In genomic region chr6:27668442-27669275, GRCh38 we compare ENCODE assay signal across 1 cellular context.
TF ChIP-seq lines count a peak whose summit lies in the region.

No MANE protein-coding gene starts in this region.

TF ChIP-seq in HepG2, 621 proteins besides CTCF, POLR2A, EP300 and RAD21 (continued from another document and continues in another):
- TF ChIP-seq DMTF1 (CRISPR knock-in tag; IDR thresholded peaks at IDR 0.05) (no peak), THYN1 (CRISPR knock-in tag; IDR thresholded peaks at IDR 0.05; ENCODE audit: borderline replicate concordance, low read depth) (no peak), MTA1 (CRISPR knock-in tag; IDR thresholded peaks at IDR 0.05; ENCODE audit: borderline replicate concordance) (no peak), GLMP (CRISPR knock-in tag; IDR thresholded peaks at IDR 0.05; ENCODE audit: borderline replicate concordance) (no peak), NFE2 (CRISPR knock-in tag; IDR thresholded peaks at IDR 0.05) (no peak), KLF6 (CRISPR knock-in tag; IDR thresholded peaks at IDR 0.05) (no peak), ZNF274 (CRISPR knock-in tag; IDR thresholded peaks at IDR 0.05) (peak; percentile 63; the same call in 1 of the 2 replicates), ZNF572 (CRISPR knock-in tag; IDR thresholded peaks at IDR 0.05) (no peak), ATF1 (CRISPR knock-in tag; IDR thresholded peaks at IDR 0.05) (no peak), MBD4 (IDR thresholded peaks at IDR 0.05; ENCODE audit: borderline replicate concordance, low read length) (no peak), SRSF4 (IDR thresholded peaks at IDR 0.05; ENCODE audit: low read depth, low read length, poor library complexity, severe bottlenecking) (no peak), SAP130 (CRISPR knock-in tag; IDR thresholded peaks at IDR 0.05; ENCODE audit: low read depth) (peak; percentile 69), ETV6 (CRISPR knock-in tag; conservative IDR thresholded peaks at IDR 0.05) (no peak), ZNF563 (CRISPR knock-in tag; IDR thresholded peaks at IDR 0.05) (no peak), ZNF138 (CRISPR knock-in tag; IDR thresholded peaks at IDR 0.05; ENCODE audit: low read depth) (no peak), PCBP1 (IDR thresholded peaks at IDR 0.05; ENCODE audit: borderline replicate concordance, low read depth, low read length) (no peak), NR3C1 (CRISPR knock-in tag; IDR thresholded peaks at IDR 0.05) (no peak), ZNF577 (CRISPR knock-in tag; IDR thresholded peaks at IDR 0.05; ENCODE audit: borderline replicate concordance, low read depth) (no peak), MEF2D (CRISPR knock-in tag; IDR thresholded peaks at IDR 0.05) (no peak), ZNF777 (CRISPR knock-in tag; IDR thresholded peaks at IDR 0.05) (no peak), ZNF329 (CRISPR knock-in tag; IDR thresholded peaks at IDR 0.05; ENCODE audit: low read depth) (no peak), PLSCR1 (CRISPR knock-in tag; IDR thresholded peaks at IDR 0.05; ENCODE audit: borderline replicate concordance) (no peak), ZNF121 (CRISPR knock-in tag; IDR thresholded peaks at IDR 0.05) (no peak), RBAK (CRISPR knock-in tag; IDR thresholded peaks at IDR 0.05) (no peak), JUND (CRISPR knock-in tag; IDR thresholded peaks at IDR 0.05) (no peak), TBX3 (IDR thresholded peaks at IDR 0.05; ENCODE audit: borderline replicate concordance) (no peak), ZKSCAN5 (CRISPR knock-in tag; IDR thresholded peaks at IDR 0.05) (no peak), HNRNPH1 (optimal IDR thresholded peaks at IDR 0.05; ENCODE audit: low read depth, low read length) (no peak), SCMH1 (CRISPR knock-in tag; IDR thresholded peaks at IDR 0.05; ENCODE audit: borderline replicate concordance) (no peak), RBM39 (IDR thresholded peaks at IDR 0.05; ENCODE audit: low read depth, low read length, poor library complexity, severe bottlenecking) (no peak), TOPORS (CRISPR knock-in tag; IDR thresholded peaks at IDR 0.05) (0 out of 2 replicates have a peak, but pooled peaks have one; percentile 49), PLRG1 (conservative IDR thresholded peaks at IDR 0.05) (no peak), PHB2 (IDR thresholded peaks at IDR 0.05; ENCODE audit: partially characterized antibody) (no peak), POLR2AphosphoS5 (IDR thresholded peaks at IDR 0.05; ENCODE audit: low read depth, low read length) (no peak), MEIS1 (CRISPR knock-in tag; IDR thresholded peaks at IDR 0.05; ENCODE audit: borderline replicate concordance) (no peak), MLLT10 (CRISPR knock-in tag; IDR thresholded peaks at IDR 0.05) (no peak), ZMYM3 (CRISPR knock-in tag; IDR thresholded peaks at IDR 0.05) (peak; percentile 67; the same call in 1 of the 2 replicates), RFXANK (CRISPR knock-in tag; IDR thresholded peaks at IDR 0.05) (no peak), ZNF512B (CRISPR knock-in tag; IDR thresholded peaks at IDR 0.05; ENCODE audit: borderline replicate concordance) (peak; percentile 93; the same call in 1 of the 2 replicates), ZBTB3 (CRISPR knock-in tag; IDR thresholded peaks at IDR 0.05; ENCODE audit: borderline replicate concordance, low read depth) (no peak), PHF20 (CRISPR knock-in tag; IDR thresholded peaks at IDR 0.05) (no peak), EED (CRISPR knock-in tag; IDR thresholded peaks at IDR 0.05) (no peak), ZNF501 (CRISPR knock-in tag; IDR thresholded peaks at IDR 0.05) (peak; percentile 81; the same call in 1 of the 2 replicates), PRDM15 (CRISPR knock-in tag; IDR thresholded peaks at IDR 0.05) (no peak), CAMTA2 (CRISPR knock-in tag; IDR thresholded peaks at IDR 0.05; ENCODE audit: borderline replicate concordance) (no peak), GZF1 (CRISPR knock-in tag; IDR thresholded peaks at IDR 0.05) (peak; percentile 39; the same call in 1 of the 2 replicates), ZNF839 (CRISPR knock-in tag; IDR thresholded peaks at IDR 0.05; ENCODE audit: borderline replicate concordance) (no peak), GMEB1 (CRISPR knock-in tag; IDR thresholded peaks at IDR 0.05; ENCODE audit: borderline replicate concordance) (peak; percentile 46; the same call in 1 of the 2 replicates), TAF1 (CRISPR knock-in tag; IDR thresholded peaks at IDR 0.05) (no peak), NFATC3 (CRISPR knock-in tag; IDR thresholded peaks at IDR 0.05) (no peak), CCAR2 (optimal IDR thresholded peaks at IDR 0.05; ENCODE audit: low read depth, low read length) (no peak), HNF4G (IDR thresholded peaks at IDR 0.05; ENCODE audit: borderline replicate concordance, low read depth, low read length) (no peak; the same call in 1 of the 2 replicates), HNF4G (CRISPR knock-in tag; IDR thresholded peaks at IDR 0.05; ENCODE audit: borderline replicate concordance, low read depth) (no peak), HNRNPUL1 (IDR thresholded peaks at IDR 0.05; ENCODE audit: low read depth, low read length) (no peak), AKNA (CRISPR knock-in tag; IDR thresholded peaks at IDR 0.05; ENCODE audit: borderline replicate concordance) (no peak), ZNF24 (IDR thresholded peaks at IDR 0.05) (peak; percentile 94), ZSCAN20 (CRISPR knock-in tag; IDR thresholded peaks at IDR 0.05; ENCODE audit: borderline replicate concordance) (no peak), KDM2A (CRISPR knock-in tag; IDR thresholded peaks at IDR 0.05; ENCODE audit: borderline replicate concordance, low read depth) (peak; percentile 72; the same call in 1 of the 2 replicates)
